7 cellular contexts compared by ENCODE assay signal in the genomic region with DNA sequence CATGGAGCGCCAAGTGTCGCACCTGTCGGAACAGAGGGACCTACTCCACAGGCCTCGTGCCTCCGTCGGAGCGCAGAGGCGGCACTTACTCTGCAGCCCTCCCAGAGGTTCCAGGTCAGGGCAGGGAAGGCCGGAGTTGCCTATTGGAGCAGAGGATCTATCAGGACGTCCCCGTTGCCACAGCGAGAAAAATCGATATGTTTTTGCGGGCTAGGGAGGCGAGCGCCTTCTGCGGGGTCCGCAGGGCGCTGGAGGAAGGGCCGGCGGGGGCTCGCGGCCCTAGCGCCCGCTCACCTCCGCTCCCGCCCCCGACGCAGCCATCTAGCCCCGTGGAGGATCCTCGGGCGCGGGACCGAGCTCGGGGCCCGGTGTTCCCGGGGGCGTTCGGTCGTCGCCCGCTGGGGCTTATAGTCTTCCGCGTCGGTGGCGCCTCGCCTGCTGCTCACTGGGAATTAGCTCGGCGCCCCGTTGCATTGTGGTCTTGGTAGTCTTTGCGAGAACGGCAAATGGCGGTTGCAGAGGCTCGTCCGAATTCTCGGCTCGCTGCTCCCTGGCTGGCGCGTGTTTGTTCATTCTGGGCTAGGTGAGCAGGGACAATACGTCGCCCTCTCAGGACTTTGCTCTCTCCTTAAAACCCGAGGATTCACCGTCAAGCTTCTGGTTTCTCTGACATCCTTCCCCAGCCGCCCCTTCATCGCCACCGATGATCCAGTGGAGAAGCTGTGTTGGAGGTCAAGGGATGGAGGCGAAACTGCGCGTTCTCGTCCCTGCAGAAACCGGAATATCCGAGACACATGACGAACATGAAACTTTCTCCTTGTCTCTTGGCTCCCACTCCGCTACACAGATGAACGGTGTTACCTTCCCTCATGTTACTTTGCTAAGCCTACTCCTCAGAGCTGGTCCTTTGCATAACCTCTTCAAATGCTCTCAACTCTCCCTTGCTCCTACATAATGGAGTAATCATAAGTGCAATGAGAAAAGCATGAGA. TPM values are rescaled to one million over a fixed set of nuclear protein-coding genes. Genes with fewer than 3 reads are reported as not detected.
DNase-seq lines count a peak whose midpoint lies in the region; ATAC-seq, FAIRE-seq and TF ChIP-seq lines count a peak whose summit lies in the region.

A gene (minus strand): TSS at position 425 of the 991 bp plus-strand sequence. CDS start 422 bp downstream, at position 3.

- H3K9me3 Mint-ChIP-seq in activated B cell treated with CpG ODN at 0.5 μM for 24 hours (no peaks in the 10 kb centered on the region), immature natural killer cell (no peaks in the 10 kb centered on the region)

- FAIRE-seq in bronchial epithelial cell (lab: Jason Lieb, UNC): no peak

- H3K27me3 ChIP-seq in bronchial epithelial cell (ENCODE audit: control insufficient read depth, insufficient read depth, low read length) (no peaks in the 10 kb centered on the region), smooth muscle cell (ENCODE audit: low read depth) (no peaks in the 10 kb centered on the region)

- ATAC-seq in GM18517 (IDR thresholded peaks at IDR 0.05; ENCODE audit: unreplicated experiment): peak; percentile 64
- ATAC-seq in HG03108 (IDR thresholded peaks at IDR 0.05; ENCODE audit: unreplicated experiment): peak; percentile 82
- ATAC-seq in activated B cell treated with CpG ODN at 0.5 μM for 24 hours (ENCODE audit: low read depth): peak; percentile 97

- peaks cover 17% of the 10 kb centered on the region for H3K36me3 ChIP-seq in bronchial epithelial cell (ENCODE audit: control insufficient read depth, insufficient read depth, low read length)
- H3K36me3 ChIP-seq in smooth muscle cell (ENCODE audit: low read depth): no peaks in the 10 kb centered on the region

- H3F3A ChIP-seq in smooth muscle cell (ENCODE audit: low read depth): peaks cover 19% of the 10 kb centered on the region

- intact Hi-C loops in activated B cell treated with CpG ODN at 0.5 μM for 24 hours (cut with micrococcal nuclease): loop anchor here (1.0 to 2.0 kb wide), 5 partner anchors 8 to 55 kb away; a partner anchor contains a TSS

- H3K4me3 Mint-ChIP-seq in activated B cell treated with CpG ODN at 0.5 μM for 24 hours: peak within 1 kb of the TSS; percentile 98
- H3K4me3 Mint-ChIP-seq in immature natural killer cell: peak within 1 kb of the TSS; percentile 93 to 97 (median 95)

- no peak for TF ChIP-seq CTCF in activated B cell treated with CpG ODN at 0.5 μM for 24 hours (IDR thresholded peaks at IDR 0.05)
- TF ChIP-seq CTCF in bronchial epithelial cell (IDR thresholded peaks at IDR 0.05; ENCODE audit: insufficient read depth, low read length, severe bottlenecking): no peak
- no peak for TF ChIP-seq CTCF in smooth muscle cell (IDR thresholded peaks at IDR 0.05; ENCODE audit: borderline replicate concordance, insufficient read depth, poor library complexity, severe bottlenecking)

- peaks cover 8% of the 10 kb centered on the region for H3K4me1 ChIP-seq in smooth muscle cell (ENCODE audit: low read depth)

- peak within 1 kb of the TSS; percentile 64 for H2AFZ ChIP-seq in smooth muscle cell (ENCODE audit: low read depth)

- H3K27ac Mint-ChIP-seq in activated B cell treated with CpG ODN at 0.5 μM for 24 hours (peak within 1 kb of the TSS; percentile 97), immature natural killer cell (peak within 1 kb of the TSS; percentile 84 to 95 (median 94))

- no peaks in the 10 kb centered on the region for H3K9me3 ChIP-seq in smooth muscle cell (replicated peaks; ENCODE audit: low read depth)

- H3K27me3 Mint-ChIP-seq in activated B cell treated with CpG ODN at 0.5 μM for 24 hours: no peaks in the 10 kb centered on the region
- peaks cover 0 to 5% (median 2%) of the 10 kb centered on the region in 3 donors for H3K27me3 Mint-ChIP-seq in immature natural killer cell (ENCODE audit: low read depth in 3 of 3)

- under 1% methylated on average over 75 of the region's 75 CpGs for WGBS in smooth muscle cell (ENCODE audit: low lambda C conversion rate)

- CTCF ChIA-PET in activated B cell treated with CpG ODN at 0.5 μM for 24 hours (lab: Charles Lee): interaction anchor here (1.2 to 2.9 kb wide), 5 partner anchors 9 to 156 kb away, joined by 4 to 15 read pairs (median 8); a partner anchor contains a TSS

- peak within 1 kb of the TSS; percentile 83 for H3K9ac ChIP-seq in smooth muscle cell (ENCODE audit: low read depth)

- H3K4me3 ChIP-seq in bronchial epithelial cell (ENCODE audit: low read depth, low read length): peak within 1 kb of the TSS; percentile 76
- H3K4me3 ChIP-seq in smooth muscle cell: peak within 1 kb of the TSS; percentile 82

- POLR2A ChIA-PET in activated B cell treated with CpG ODN at 0.5 μM for 24 hours (lab: Charles Lee): interaction anchor here (0.5 to 8.0 kb wide), 21 partner anchors 9 to 442 kb away, joined by 3 to 230 read pairs (median 4); a partner anchor contains a TSS

- H4K20me1 ChIP-seq in smooth muscle cell (ENCODE audit: low read depth): peaks cover 10% of the 10 kb centered on the region

- H3K36me3 Mint-ChIP-seq in activated B cell treated with CpG ODN at 0.5 μM for 24 hours (ENCODE audit: low read depth) (peaks cover 47% of the 10 kb centered on the region), immature natural killer cell (peaks cover 0 to 24% (median 5%) of the 10 kb centered on the region in 3 donors)

- H3K4me1 Mint-ChIP-seq in activated B cell treated with CpG ODN at 0.5 μM for 24 hours: peaks cover 32% of the 10 kb centered on the region
- peaks cover 33 to 35% of the 10 kb centered on the region in 2 donors for H3K4me1 Mint-ChIP-seq in immature natural killer cell

- H3K79me2 ChIP-seq in smooth muscle cell (ENCODE audit: low read depth): peaks cover 18% of the 10 kb centered on the region

- peak within 1 kb of the TSS; percentile 56 for H3K27ac ChIP-seq in smooth muscle cell (ENCODE audit: low read depth)

- peak; percentile 88 for DNase-seq in NCI-H2227 treated with DMSO at 0.1 percent for 48 hours (lab: John Stamatoyannopoulos, UW)
- DNase-seq in activated B cell treated with CpG ODN at 0.5 μM for 24 hours: peak; percentile 72
- DNase-seq in bronchial epithelial cell (ENCODE audit: low read depth): peak; percentile 70
- peak; percentile 71 to 76 (median 74) for DNase-seq in immature natural killer cell
- DNase-seq in smooth muscle cell (lab: John Stamatoyannopoulos, UW; ENCODE audit: unreplicated experiment): peak; percentile 30

- H3K4me2 ChIP-seq in smooth muscle cell: peak within 1 kb of the TSS; percentile 94

RNA-seq across cellular contexts. Expression of the gene that starts here (rescaled TPM):
- 137 and 147 TPM in 2 replicates for total RNA-seq in activated B cell treated with CpG ODN at 0.5 μM for 24 hours
- 181 and 183 TPM in 2 replicates for total RNA-seq in bronchial epithelial cell
- polyA plus RNA-seq in immature natural killer cell: 100 to 1,000 TPM; 365 to 460 (median 440) TPM
- total RNA-seq in smooth muscle cell: 139 and 150 TPM in 2 replicates
- 157 TPM in 2 replicates for polyA plus RNA-seq in smooth muscle cell

Comparison
In these comparisons a context has a peak if more than half of its experiments do, and no peak if none do; other contexts are left out.
1. Peak in every context shown above with its lines: DNase-seq, ATAC-seq, H3K4me3 ChIP-seq and H3K27ac ChIP-seq.
2. DNase-seq: peak in every context shown above with its lines; median percentile 88 in NCI-H2227 treated with DMSO at 0.1 percent for 48 hours; 74 in immature natural killer cell; 72 in activated B cell treated with CpG ODN at 0.5 μM for 24 hours; 70 in bronchial epithelial cell; 30 in smooth muscle cell.